In genomic region chr4:189202182-189202868, GRCh38 we compare ENCODE assay signal across 8 cellular contexts.
DNase-seq lines count a peak whose midpoint lies in the region; ATAC-seq and TF ChIP-seq lines count a peak whose summit lies in the region.

No MANE protein-coding gene starts in this region.

- H3K27ac ChIP-seq in sigmoid colon: no peak overlapping the region

- peak; percentile 54 to 90 (median 68) for TF ChIP-seq CTCF in sigmoid colon (IDR thresholded peaks at IDR 0.05)

- no peaks in the 10 kb centered on the region for H3K27me3 ChIP-seq in sigmoid colon

- H3K4me1 ChIP-seq in sigmoid colon: peaks cover 0 to 16% (median 5%) of the 10 kb centered on the region in 4 donors

- TF ChIP-seq EP300 in sigmoid colon (IDR thresholded peaks at IDR 0.05): no peak

- H3K4me3 ChIP-seq in sigmoid colon: peak overlapping the region in 3 of 4 donors; percentile 8 to 38 (median 20)

- intact Hi-C loops in sigmoid colon (cut with DNase I): no loop called here

- TF ChIP-seq POLR2A in sigmoid colon (IDR thresholded peaks at IDR 0.05): no peak

- no peaks in the 10 kb centered on the region for H3K9me3 ChIP-seq in sigmoid colon

- DNase-seq in activated T-cell treated with anti-CD3 and anti-CD28 coated beads for 24 hours (ENCODE audit: low read depth) (peak; percentile 18), NCI-H526 (lab: John Stamatoyannopoulos, UW) (peak; percentile 29 to 65), amniotic epithelial cell (ENCODE audit: low read depth) (peak; percentile 47), hippocampal formation (lab: John Stamatoyannopoulos, UW) (peak; percentile 14 to 24), sigmoid colon (peak; percentile 79)
- DNase-seq in activated T-cell treated with anti-CD3 and anti-CD28 coated beads, Interleukin-2, amount 50 U/mL, for 1 hour: no peak

- 6 to 9% methylated on average over 16 of the region's 16 CpGs for WGBS in sigmoid colon, 2 donors

- H3K36me3 ChIP-seq in sigmoid colon: no peaks in the 10 kb centered on the region

- peak; percentile 64 for ATAC-seq in HG02981 (IDR thresholded peaks at IDR 0.05; ENCODE audit: unreplicated experiment)
- no peak for ATAC-seq in HG03039 (IDR thresholded peaks at IDR 0.05; ENCODE audit: unreplicated experiment)
